29 cellular contexts compared by ENCODE assay signal in genomic region chr15:82012908-82013307, GRCh38. TPM values are rescaled to one million over a fixed set of nuclear protein-coding genes. Genes with fewer than 3 reads are reported as not detected.
DNase-seq lines count a peak whose midpoint lies in the region; ATAC-seq, FAIRE-seq and TF ChIP-seq lines count a peak whose summit lies in the region.
"Had no signal": no experiment of that assay in that cellular context is flagged by ENCODE, and none has a peak within 500 bp of the region (broad histone marks: within the 10 kb centered on the region; RNA-seq: fewer than 3 reads in every experiment).

No MANE protein-coding gene starts in this region.

- H3K4me3 Mint-ChIP-seq in H9 (no peak overlapping the region), endodermal cell (no peak overlapping the region)
- H3K4me3 Mint-ChIP-seq in stimulated activated effector memory CD8-positive, alpha-beta T cell treated with anti-CD3 and anti-CD28 coated beads, Interleukin-12 subunit alpha, Interleukin-12 subunit beta, amount 100 ng/mL, for 72 hours, result no peak overlapping the region
- H3K4me3 Mint-ChIP-seq in stimulated activated naive B cell treated with anti-CD40 and anti-IgM and Interleukin-4, amounts not matched to agents 10 μg/mL and 1 μg/mL and 100 μg/mL, for 72 hours, result no peak overlapping the region
- H3K4me3 Mint-ChIP-seq: CD14-positive monocyte; CD4-positive, CD25-positive, alpha-beta regulatory T cell; CD8-positive, alpha-beta memory T cell had no signal

- POLR2A ChIA-PET in K562 (lab: Yijun Ruan, JAX), result interaction anchor here (0.6 to 1.8 kb wide), 3 partner anchors 20 to 58 kb away, joined by 3 to 5 read pairs (median 3); no protein-coding TSS in a partner anchor

- H3K4me1 Mint-ChIP-seq in H9 (no peaks in the 10 kb centered on the region), endodermal cell (no peaks in the 10 kb centered on the region)
- H3K4me1 Mint-ChIP-seq in stimulated activated effector memory CD8-positive, alpha-beta T cell treated with anti-CD3 and anti-CD28 coated beads, Interleukin-12 subunit alpha, Interleukin-12 subunit beta, amount 100 ng/mL, for 72 hours, result no peaks in the 10 kb centered on the region
- H3K4me1 Mint-ChIP-seq in stimulated activated naive B cell treated with anti-CD40 and anti-IgM and Interleukin-4, amounts not matched to agents 10 μg/mL and 1 μg/mL and 100 μg/mL, for 72 hours, result no peaks in the 10 kb centered on the region
- H3K4me1 Mint-ChIP-seq: CD4-positive, CD25-positive, alpha-beta regulatory T cell; CD8-positive, alpha-beta memory T cell had no signal

- no peak overlapping the region for H3K23ac ChIP-seq in H9 (ENCODE audit: insufficient read length, low read depth, low read length)
- H3K23ac ChIP-seq in trophoblast cell (ENCODE audit: low read length), result no peak overlapping the region

- H3K9me3 Mint-ChIP-seq in H9 (peaks cover 2 to 12% of the 10 kb centered on the region in 2 experiments; a peak in 3 of 5 replicates), endodermal cell (peaks cover 12% of the 10 kb centered on the region)
- no peaks in the 10 kb centered on the region for H3K9me3 Mint-ChIP-seq in stimulated activated effector memory CD8-positive, alpha-beta T cell treated with anti-CD3 and anti-CD28 coated beads, Interleukin-12 subunit alpha, Interleukin-12 subunit beta, amount 100 ng/mL, for 72 hours
- no peaks in the 10 kb centered on the region for H3K9me3 Mint-ChIP-seq in stimulated activated naive B cell treated with anti-CD40 and anti-IgM and Interleukin-4, amounts not matched to agents 10 μg/mL and 1 μg/mL and 100 μg/mL, for 72 hours
- H3K9me3 Mint-ChIP-seq: CD8-positive, alpha-beta memory T cell had no signal

- no peak overlapping the region for H3K9ac ChIP-seq in H9 (ENCODE audit: extremely low read depth, insufficient read length, low read length)
- no peak overlapping the region for H3K9ac ChIP-seq in K562 (ENCODE audit: insufficient read depth in 1 of 2, low read depth in 2 of 2, low read length in 2 of 2)
- no peak overlapping the region for H3K9ac ChIP-seq in trophoblast cell (ENCODE audit: low read length)
- H3K9ac ChIP-seq in endodermal cell (ENCODE audit: extremely low read depth, low read length, poor library complexity, severe bottlenecking), result no peak overlapping the region
- H3K9ac ChIP-seq: BLaER1 had no signal

- peaks cover 20% of the 10 kb centered on the region for H3K27me3 Mint-ChIP-seq in H9 (ENCODE audit: low read depth)
- peaks cover 18 to 19% of the 10 kb centered on the region in 2 donors for H3K27me3 Mint-ChIP-seq in stimulated activated naive B cell treated with anti-CD40 and anti-IgM and Interleukin-4, amounts not matched to agents 10 μg/mL and 1 μg/mL and 100 μg/mL, for 72 hours
- peaks cover 32% of the 10 kb centered on the region for H3K27me3 Mint-ChIP-seq in endodermal cell (ENCODE audit: insufficient read depth)

- no peak overlapping the region for H3T11ph ChIP-seq in H9 (ENCODE audit: low read length)

- BruUV-seq in K562 (replicated peaks; lab: Mats Ljungman, UMichigan), result no TSS peak

- intact Hi-C loops in K562 (cut with micrococcal nuclease), result no loop called here

- TF ChIP-seq CTCF in H9 (conservative IDR thresholded peaks at IDR 0.05) (no peak), K562 (IDR thresholded peaks at IDR 0.05 in 2 of 3, conservative IDR thresholded peaks at IDR 0.05 in 1 of 3; ENCODE audit: insufficient read depth in 2 of 3, low read depth in 1 of 3, low read length in 3 of 3) (no peak), endodermal cell (conservative IDR thresholded peaks at IDR 0.05) (no peak)

- H3K14ac ChIP-seq in H9 (ENCODE audit: insufficient read depth, low read length) (no peak overlapping the region), trophoblast cell (ENCODE audit: low read length) (no peak overlapping the region)

- H3K4me1 ChIP-seq in H9 (ENCODE audit: insufficient read depth, low read length), result no peaks in the 10 kb centered on the region
- H3K4me1 ChIP-seq in K562 (replicated peaks in 1 of 2; ENCODE audit: control insufficient read depth in 2 of 2, insufficient read depth in 2 of 2, low read length in 2 of 2), result peaks cover 3 to 8% of the 10 kb centered on the region in 2 experiments; a peak in 4 of 5 replicates
- H3K4me1 ChIP-seq in trophoblast cell (ENCODE audit: control insufficient read depth in 1 of 2, insufficient read depth in 2 of 2, low read length in 2 of 2), result no peaks in the 10 kb centered on the region
- no peaks in the 10 kb centered on the region for H3K4me1 ChIP-seq in endodermal cell (ENCODE audit: control insufficient read depth, insufficient read depth, low read length)
- H3K4me1 ChIP-seq: BE2C had no signal

- H3K79me2 ChIP-seq in H9 (ENCODE audit: insufficient read depth, low read length) (no peaks in the 10 kb centered on the region), K562 (ENCODE audit: control insufficient read depth, insufficient read depth, low read length) (no peaks in the 10 kb centered on the region), trophoblast cell (ENCODE audit: control insufficient read depth, insufficient read depth, low read length, poor library complexity) (no peaks in the 10 kb centered on the region)

- no peak overlapping the region for H4K5ac ChIP-seq in H9 (ENCODE audit: insufficient read length, low read depth, low read length)

- H3K4ac ChIP-seq in H9 (ENCODE audit: low read depth, low read length) (no peak overlapping the region), trophoblast cell (ENCODE audit: low read depth, low read length) (no peak overlapping the region)

- peak overlapping the region in 2 of 3 experiments; percentile 28 to 31; a peak in 3 of 7 replicates for H3K27ac Mint-ChIP-seq in H9
- no peak overlapping the region for H3K27ac Mint-ChIP-seq in stimulated activated effector memory CD8-positive, alpha-beta T cell treated with anti-CD3 and anti-CD28 coated beads, Interleukin-12 subunit alpha, Interleukin-12 subunit beta, amount 100 ng/mL, for 72 hours
- H3K27ac Mint-ChIP-seq in stimulated activated naive B cell treated with anti-CD40 and anti-IgM and Interleukin-4, amounts not matched to agents 10 μg/mL and 1 μg/mL and 100 μg/mL, for 72 hours, result no peak overlapping the region
- H3K27ac Mint-ChIP-seq in endodermal cell, result no peak overlapping the region
- H3K27ac Mint-ChIP-seq: CD14-positive monocyte; CD4-positive, CD25-positive, alpha-beta regulatory T cell; CD8-positive, alpha-beta memory T cell had no signal

- no peak for TF ChIP-seq POLR2A in K562 (conservative IDR thresholded peaks at IDR 0.05)

- H2AFZ ChIP-seq in H9 (ENCODE audit: low read length) (no peak overlapping the region), K562 (ENCODE audit: low read depth, low read length) (peak overlapping the region; percentile 11; the same call in 1 of the 2 replicates), trophoblast cell (ENCODE audit: insufficient read depth, low read length, poor library complexity) (no peak overlapping the region)

- H3K27ac ChIP-seq in H9 (ENCODE audit: insufficient read length, low read depth, low read length) (no peak overlapping the region), K562 (ENCODE audit: extremely low read depth, low read depth, low read length) (no peak overlapping the region), trophoblast cell (ENCODE audit: low read depth, low read length) (no peak overlapping the region), endodermal cell (ENCODE audit: low read depth, low read length) (no peak overlapping the region)
- H3K27ac ChIP-seq: BLaER1 had no signal

- no peak overlapping the region for H2BK15ac ChIP-seq in H9 (ENCODE audit: low read depth, low read length)

- in situ Hi-C loops in K562 (cut with MboI), result no loop called here

- no peak overlapping the region for H2BK20ac ChIP-seq in H9 (ENCODE audit: low read depth, low read length, poor library complexity, severe bottlenecking)

- H4K20me1 ChIP-seq in H9 (ENCODE audit: control insufficient read depth, insufficient read depth, insufficient read length) (no peaks in the 10 kb centered on the region), K562 (replicated peaks; ENCODE audit: control insufficient read depth, insufficient read depth, low read length) (no peaks in the 10 kb centered on the region)
- H4K20me1 ChIP-seq: BLaER1 had no signal

- no peak overlapping the region for H2BK120ac ChIP-seq in H9 (ENCODE audit: low read depth, low read length, poor library complexity, severe bottlenecking)
- H2BK120ac ChIP-seq in trophoblast cell (ENCODE audit: insufficient read depth, low read length, poor library complexity), result no peak overlapping the region

- no peak for DNase-seq in H9
- DNase-seq in K562 (ENCODE audit: extremely low read depth in 1 of 4, low spot score in 3 of 4), result no peak
- no peak for DNase-seq in trophoblast cell
- DNase-seq in stimulated activated effector memory CD8-positive, alpha-beta T cell treated with anti-CD3 and anti-CD28 coated beads, Interleukin-12 subunit alpha, Interleukin-12 subunit beta, amount 100 ng/mL, for 72 hours (ENCODE audit: low spot score in 2 of 2), result no peak
- no peak for DNase-seq in stimulated activated naive B cell treated with anti-CD40 and anti-IgM and Interleukin-4, amounts not matched to agents 10 μg/mL and 1 μg/mL and 100 μg/mL, for 72 hours
- DNase-seq in endodermal cell, result no peak
- DNase-seq in OCI-M1 (lab: John Stamatoyannopoulos, UW), result no peak
- DNase-seq: 8988T; ACHN; BE2C; C1 segment of cervical spinal cord; CD4-positive, alpha-beta memory T cell; CD4-positive, CD25-positive, alpha-beta regulatory T cell; CD8-positive, alpha-beta memory T cell; COR-L47; DMS 273 treated with DMSO at 0.1 percent for 48 hours; DMS153; DMS53; DMS79; DND-41; EL; GDM1 had no signal

- H3K56ac ChIP-seq in H9 (ENCODE audit: insufficient read length, low read depth, low read length), result no peak overlapping the region

- CTCF ChIA-PET in K562 (lab: Yijun Ruan, JAX; ENCODE audit: low intra/inter-chr PET ratio), result no interaction called here

- no peak overlapping the region for H2BK12ac ChIP-seq in H9 (ENCODE audit: insufficient read length, low read depth, low read length)
- no peak overlapping the region for H2BK12ac ChIP-seq in trophoblast cell (ENCODE audit: low read length)

- no CpG with 5 or more reads among the region's 7 CpGs for WGBS in H9 (ENCODE audit: extremely low coverage, insufficient read length, low lambda C conversion rate)
- WGBS in K562 (ENCODE audit: insufficient coverage, low coverage, missing lambda C conversion rate), result 27% methylated on average over 7 of the region's 7 CpGs
- no CpG with 5 or more reads among the region's 7 CpGs for WGBS in trophoblast cell (ENCODE audit: extremely low coverage, insufficient coverage, insufficient read length)
- 93 to 100% methylated on average over 1 to 7 of the region's 7 CpGs for WGBS in endodermal cell (ENCODE audit: insufficient coverage in 1 of 2, insufficient read length in 1 of 2), 2 experiments

- H3K9me3 ChIP-seq in H9 (ENCODE audit: control insufficient read depth, low read depth, low read length), result no peaks in the 10 kb centered on the region
- H3K9me3 ChIP-seq in K562 (replicated peaks; ENCODE audit: control insufficient read depth, insufficient read depth, low read depth, low read length), result no peaks in the 10 kb centered on the region
- peaks cover 4% of the 10 kb centered on the region for H3K9me3 ChIP-seq in trophoblast cell (ENCODE audit: insufficient read depth, low read depth, low read length)
- H3K9me3 ChIP-seq in endodermal cell (ENCODE audit: control insufficient read depth, low read length), result no peaks in the 10 kb centered on the region
- H3K9me3 ChIP-seq: BE2C, BLaER1 had no signal

- no peak for TF ChIP-seq RAD21 in K562 (CRISPR knock-in tag; conservative IDR thresholded peaks at IDR 0.05 in 1 of 2, IDR thresholded peaks at IDR 0.05 in 1 of 2)

- H3K27me3 ChIP-seq in H9 (ENCODE audit: insufficient read depth, low read length), result no peaks in the 10 kb centered on the region
- H3K27me3 ChIP-seq in K562 (ENCODE audit: control insufficient read depth in 2 of 2, insufficient read depth in 2 of 2, low read length in 2 of 2), result no peaks in the 10 kb centered on the region; a peak in 1 of 5 replicates
- H3K27me3 ChIP-seq in trophoblast cell (ENCODE audit: insufficient read depth, low read length), result no peaks in the 10 kb centered on the region
- no peaks in the 10 kb centered on the region for H3K27me3 ChIP-seq in endodermal cell (ENCODE audit: control insufficient read depth, insufficient read depth, low read length, poor library complexity, severe bottlenecking)
- H3K27me3 ChIP-seq: BE2C, BLaER1 had no signal

- no peak for TF ChIP-seq EP300 in K562 (IDR thresholded peaks at IDR 0.05; ENCODE audit: low read length)

- H3K23me2 ChIP-seq in H9 (ENCODE audit: insufficient read length, low read depth, low read length, poor library complexity, severe bottlenecking), result no peaks in the 10 kb centered on the region

- H4K8ac ChIP-seq in H9 (replicated peaks; ENCODE audit: insufficient read length, low read depth, low read length) (no peak overlapping the region), trophoblast cell (ENCODE audit: low read depth, low read length) (no peak overlapping the region)

- H2AK5ac ChIP-seq in H9 (ENCODE audit: insufficient read length, low read length) (no peak overlapping the region), trophoblast cell (ENCODE audit: low read length) (no peak overlapping the region)

- H3K36me3 ChIP-seq in K562 (ENCODE audit: control insufficient read depth, insufficient read depth, low read length) (no peaks in the 10 kb centered on the region), trophoblast cell (ENCODE audit: control insufficient read depth in 1 of 2, insufficient read depth in 2 of 2, low read length in 2 of 2) (no peaks in the 10 kb centered on the region), endodermal cell (ENCODE audit: control insufficient read depth, insufficient read depth, low read length) (no peaks in the 10 kb centered on the region)
- H3K36me3 ChIP-seq: BE2C, BLaER1 had no signal

- no peak for ATAC-seq in K562
- ATAC-seq in stimulated activated effector memory CD8-positive, alpha-beta T cell treated with anti-CD3 and anti-CD28 coated beads, Interleukin-12 subunit alpha, Interleukin-12 subunit beta, amount 100 ng/mL, for 72 hours, result peak; percentile 21
- ATAC-seq in stimulated activated naive B cell treated with anti-CD40 and anti-IgM and Interleukin-4, amounts not matched to agents 10 μg/mL and 1 μg/mL and 100 μg/mL, for 72 hours (replicated peaks), result no peak
- ATAC-seq: GM12878 had no signal

- H3K36me3 Mint-ChIP-seq in H9 (ENCODE audit: insufficient read depth in 1 of 3, low read depth in 3 of 3), result peaks cover 0 to 5% (median 0%) of the 10 kb centered on the region in 3 experiments; a peak in 1 of 7 replicates
- no peaks in the 10 kb centered on the region for H3K36me3 Mint-ChIP-seq in stimulated activated effector memory CD8-positive, alpha-beta T cell treated with anti-CD3 and anti-CD28 coated beads, Interleukin-12 subunit alpha, Interleukin-12 subunit beta, amount 100 ng/mL, for 72 hours
- no peaks in the 10 kb centered on the region for H3K36me3 Mint-ChIP-seq in stimulated activated naive B cell treated with anti-CD40 and anti-IgM and Interleukin-4, amounts not matched to agents 10 μg/mL and 1 μg/mL and 100 μg/mL, for 72 hours
- H3K36me3 Mint-ChIP-seq in endodermal cell (ENCODE audit: low read depth), result no peaks in the 10 kb centered on the region
- H3K36me3 Mint-ChIP-seq: CD14-positive monocyte; CD4-positive, alpha-beta memory T cell; CD4-positive, CD25-positive, alpha-beta regulatory T cell; CD8-positive, alpha-beta memory T cell had no signal

- H4K12ac ChIP-seq in trophoblast cell (ENCODE audit: low read depth, low read length), result no peak overlapping the region

- H2BK5ac ChIP-seq in H9 (ENCODE audit: insufficient read length, low read length) (no peak overlapping the region), trophoblast cell (ENCODE audit: low read depth, low read length, poor library complexity) (no peak overlapping the region)

- FAIRE-seq in K562 (lab: Jason Lieb, UNC), result no peak
- FAIRE-seq: A204.1, GM12878, GM12892, GM18507 had no signal

- H3K4me2 ChIP-seq in H9 (ENCODE audit: insufficient read depth, insufficient read length, low read length) (no peak overlapping the region), K562 (ENCODE audit: insufficient read depth, low read length) (no peak overlapping the region), trophoblast cell (ENCODE audit: low read length) (no peak overlapping the region)
- H3K4me2 ChIP-seq: BLaER1 had no signal

- H4K91ac ChIP-seq in H9 (ENCODE audit: insufficient read length, low read depth, low read length) (no peak overlapping the region), trophoblast cell (ENCODE audit: low read depth, low read length) (no peak overlapping the region)

- H3K18ac ChIP-seq in H9 (ENCODE audit: insufficient read length, low read depth, low read length), result no peak overlapping the region
- no peak overlapping the region for H3K18ac ChIP-seq in trophoblast cell (ENCODE audit: low read length)

- H3K79me1 ChIP-seq in H9 (ENCODE audit: insufficient read depth, low read depth, low read length, poor library complexity, severe bottlenecking) (no peaks in the 10 kb centered on the region), trophoblast cell (ENCODE audit: low read length) (no peaks in the 10 kb centered on the region)

- no peak overlapping the region for H3K4me3 ChIP-seq in K562
- peak overlapping the region; percentile 10 for H3K4me3 ChIP-seq in trophoblast cell (ENCODE audit: low read depth, low read length)
- H3K4me3 ChIP-seq in endodermal cell (ENCODE audit: low read length), result no peak overlapping the region
- H3K4me3 ChIP-seq: BLaER1, GM12878 had no signal

- no peaks in the 10 kb centered on the region for H3K9me1 ChIP-seq in K562 (ENCODE audit: control insufficient read depth, insufficient read depth, low read length)

RNA-seq across cellular contexts. Expression of gene MEX3B, which starts 32.9 kb away (rescaled TPM):
- total RNA-seq in H9 (2021) (10.4 and 11.0 TPM in 2 replicates), K562 (2014; rRNA removed) (7.4 and 7.7 TPM in 2 replicates), K562 (2014; rRNA removed; fragmentation: Illumina TruSeq; extraction: Trizol) (2.9 and 3.1 TPM in 2 replicates), K562 (2015; rRNA removed; fragmentation: Illumina TruSeq; extraction: Trizol) (3.6 and 4.2 TPM in 2 replicates), K562 (2021) (12.0 and 12.8 TPM in 2 replicates), endodermal cell (1 to 10 TPM; 3.4 to 5.1 TPM)
- total RNA-seq in K562 (2011; cell fraction: chromatin; rRNA removed; ENCODE audit: low replicate concordance), result 8.7 and 10.8 TPM in 2 replicates
- 11.3 and 13.3 TPM in 2 replicates for total RNA-seq in K562 (2011; cell fraction: nucleolus; rRNA removed)
- 8.7 TPM in 2 replicates for total RNA-seq in K562 (2011; cell fraction: nucleoplasm; rRNA removed)
- polyA plus RNA-seq in K562 (2011; rRNA removed) (7.0 TPM in 2 replicates), K562 (2014; fragmentation: Illumina TruSeq; extraction: Trizol) (3.0 and 6.2 TPM in 2 replicates), K562 (2014; fragmentation: Nextera tagmentation; extraction: Ambion mirVana) (1 to 10 TPM in 1 of 2 experiments, under 1 TPM in 1; 0.94 to 1.1 TPM), K562 (2014; rRNA removed) (6.9 and 8.3 TPM in 2 replicates)
- 5.5 and 16.8 TPM in 2 replicates for polyA plus RNA-seq in K562 (2011; cell fraction: cytosol; rRNA removed)
- 20.3 and 41.1 TPM in 2 replicates for polyA plus RNA-seq in K562 (2011; cell fraction: nucleus; rRNA removed)
- polyA plus RNA-seq in K562 (2012), result 4.9 and 6.6 TPM in 2 replicates
- polyA minus RNA-seq in K562 (2011; rRNA and poly(A)+ RNA removed), result 1.9 and 3.3 TPM in 2 replicates
- polyA minus RNA-seq in K562 (2011; cell fraction: cytosol; rRNA and poly(A)+ RNA removed), result 9.3 TPM in 2 replicates
- polyA minus RNA-seq in K562 (2011; cell fraction: nucleus; rRNA and poly(A)+ RNA removed), result 11.7 and 12.2 TPM in 2 replicates
- polyA plus RNA-seq in trophoblast cell (2013), result 4.6 and 4.8 TPM in 2 replicates
- 47.0 TPM for polyA plus RNA-seq in endodermal cell (2013, experiment 1 of 2)
- polyA plus RNA-seq in endodermal cell (2013, experiment 2 of 2), result 48.5 TPM
- total RNA-seq: G401 had no signal
- polyA plus RNA-seq: CD4-positive, alpha-beta memory T cell; CD4-positive, CD25-positive, alpha-beta regulatory T cell; CD8-positive, alpha-beta memory T cell had no signal

Comparison
In these comparisons a context has a peak if more than half of its experiments do, and no peak if none do; other contexts are left out.
1. H3K27ac Mint-ChIP-seq: peak in H9 (2 of 3); none in stimulated activated effector memory CD8-positive, alpha-beta T cell treated with anti-CD3 and anti-CD28 coated beads, Interleukin-12 subunit alpha, Interleukin-12 subunit beta, amount 100 ng/mL, for 72 hours (single experiment), stimulated activated naive B cell treated with anti-CD40 and anti-IgM and Interleukin-4, amounts not matched to agents 10 μg/mL and 1 μg/mL and 100 μg/mL, for 72 hours (single experiment) and endodermal cell (single experiment).